In genomic region chr10:23367896-23368685, GRCh38 we compare ENCODE assay signal across 9 cellular contexts.
DNase-seq lines count a peak whose midpoint lies in the region; ATAC-seq lines count a peak whose summit lies in the region.
"Had no signal": no experiment of that assay in that cellular context is flagged by ENCODE, and none has a peak within 500 bp of the region (broad histone marks: within the 10 kb centered on the region; RNA-seq: fewer than 3 reads in every experiment).

No MANE protein-coding gene starts in this region.

- CTCF ChIA-PET in activated naive CD4-positive, alpha-beta T cell treated with anti-CD3 and anti-CD28 coated beads, Interleukin-2, amount 10 ng/mL, durations not matched to agents 7 days and 5 days (lab: Charles Lee) = interaction anchor here (0.9 to 1.9 kb wide), 3 partner anchors 43 to 161 kb away, joined by 3 to 5 read pairs (median 4); no protein-coding TSS in a partner anchor

- H3K36me3 Mint-ChIP-seq in activated naive CD4-positive, alpha-beta T cell treated with anti-CD3 and anti-CD28 coated beads, Interleukin-2, amount 10 ng/mL, durations not matched to agents 7 days and 5 days = peaks cover 20% of the 10 kb centered on the region
- H3K36me3 Mint-ChIP-seq in activated naive CD8-positive, alpha-beta T cell = peaks cover 2% of the 10 kb centered on the region
- H3K36me3 Mint-ChIP-seq in stimulated activated naive B cell treated with anti-CD40 and anti-IgM and Interleukin-4, amounts not matched to agents 10 μg/mL and 1 μg/mL and 100 μg/mL, for 72 hours = peaks cover 0 to 5% of the 10 kb centered on the region in 2 donors

- H3K9me3 Mint-ChIP-seq in activated naive CD4-positive, alpha-beta T cell treated with anti-CD3 and anti-CD28 coated beads, Interleukin-2, amount 10 ng/mL, durations not matched to agents 7 days and 5 days = peaks cover 8% of the 10 kb centered on the region
- peaks cover 3% of the 10 kb centered on the region for H3K9me3 Mint-ChIP-seq in activated naive CD8-positive, alpha-beta T cell (ENCODE audit: low read depth)
- no peaks in the 10 kb centered on the region for H3K9me3 Mint-ChIP-seq in stimulated activated naive B cell treated with anti-CD40 and anti-IgM and Interleukin-4, amounts not matched to agents 10 μg/mL and 1 μg/mL and 100 μg/mL, for 72 hours

- peaks cover 3% of the 10 kb centered on the region for H3K27me3 Mint-ChIP-seq in activated naive CD4-positive, alpha-beta T cell treated with anti-CD3 and anti-CD28 coated beads, Interleukin-2, amount 10 ng/mL, durations not matched to agents 7 days and 5 days
- no peaks in the 10 kb centered on the region for H3K27me3 Mint-ChIP-seq in activated naive CD8-positive, alpha-beta T cell
- H3K27me3 Mint-ChIP-seq in stimulated activated naive B cell treated with anti-CD40 and anti-IgM and Interleukin-4, amounts not matched to agents 10 μg/mL and 1 μg/mL and 100 μg/mL, for 72 hours = peaks cover 23 to 28% of the 10 kb centered on the region in 2 donors

- ATAC-seq in HG03342 (IDR thresholded peaks at IDR 0.05; ENCODE audit: unreplicated experiment) = peak; percentile 1
- ATAC-seq in stimulated activated naive B cell treated with anti-CD40 and anti-IgM and Interleukin-4, amounts not matched to agents 10 μg/mL and 1 μg/mL and 100 μg/mL, for 72 hours (replicated peaks) = no peak

- DNase-seq in activated naive CD4-positive, alpha-beta T cell treated with anti-CD3 and anti-CD28 coated beads, Interleukin-2, amount 10 ng/mL, durations not matched to agents 7 days and 5 days = no peak
- no peak for DNase-seq in activated naive CD4-positive, alpha-beta T cell (lab: John Stamatoyannopoulos, UW)
- no peak for DNase-seq in stimulated activated naive B cell treated with anti-CD40 and anti-IgM and Interleukin-4, amounts not matched to agents 10 μg/mL and 1 μg/mL and 100 μg/mL, for 72 hours
- DNase-seq in NCI-H510A treated with DMSO at 0.1 percent for 48 hours (lab: John Stamatoyannopoulos, UW) = no peak
- DNase-seq in activated CD4-positive, CD25-positive, alpha-beta regulatory T cell treated with anti-CD3 and anti-CD28 coated beads, Interleukin-2, amount 50 U/mL, for 72 hours = no peak
- DNase-seq in dedifferentiated amniotic fluid mesenchymal stem cell (ENCODE audit: extremely low spot score) = no peak
- DNase-seq: Karpas-422 had no signal

- peaks cover 74% of the 10 kb centered on the region for H3K4me1 Mint-ChIP-seq in activated naive CD4-positive, alpha-beta T cell treated with anti-CD3 and anti-CD28 coated beads, Interleukin-2, amount 10 ng/mL, durations not matched to agents 7 days and 5 days
- H3K4me1 Mint-ChIP-seq in activated naive CD8-positive, alpha-beta T cell (ENCODE audit: low read depth) = peaks cover 67% of the 10 kb centered on the region
- H3K4me1 Mint-ChIP-seq in stimulated activated naive B cell treated with anti-CD40 and anti-IgM and Interleukin-4, amounts not matched to agents 10 μg/mL and 1 μg/mL and 100 μg/mL, for 72 hours = peaks cover 36 to 56% of the 10 kb centered on the region in 2 donors

- H3K4me3 Mint-ChIP-seq in activated naive CD4-positive, alpha-beta T cell treated with anti-CD3 and anti-CD28 coated beads, Interleukin-2, amount 10 ng/mL, durations not matched to agents 7 days and 5 days = peak overlapping the region; percentile 51
- peak overlapping the region; percentile 71 for H3K4me3 Mint-ChIP-seq in activated naive CD8-positive, alpha-beta T cell
- peak overlapping the region; percentile 54 to 71 for H3K4me3 Mint-ChIP-seq in stimulated activated naive B cell treated with anti-CD40 and anti-IgM and Interleukin-4, amounts not matched to agents 10 μg/mL and 1 μg/mL and 100 μg/mL, for 72 hours

- peak overlapping the region; percentile 89 for H3K27ac Mint-ChIP-seq in activated naive CD4-positive, alpha-beta T cell treated with anti-CD3 and anti-CD28 coated beads, Interleukin-2, amount 10 ng/mL, durations not matched to agents 7 days and 5 days
- peak overlapping the region; percentile 84 for H3K27ac Mint-ChIP-seq in activated naive CD8-positive, alpha-beta T cell
- peak overlapping the region; percentile 72 for H3K27ac Mint-ChIP-seq in stimulated activated naive B cell treated with anti-CD40 and anti-IgM and Interleukin-4, amounts not matched to agents 10 μg/mL and 1 μg/mL and 100 μg/mL, for 72 hours
